23 cellular contexts compared by ENCODE assay signal in the genomic region with DNA sequence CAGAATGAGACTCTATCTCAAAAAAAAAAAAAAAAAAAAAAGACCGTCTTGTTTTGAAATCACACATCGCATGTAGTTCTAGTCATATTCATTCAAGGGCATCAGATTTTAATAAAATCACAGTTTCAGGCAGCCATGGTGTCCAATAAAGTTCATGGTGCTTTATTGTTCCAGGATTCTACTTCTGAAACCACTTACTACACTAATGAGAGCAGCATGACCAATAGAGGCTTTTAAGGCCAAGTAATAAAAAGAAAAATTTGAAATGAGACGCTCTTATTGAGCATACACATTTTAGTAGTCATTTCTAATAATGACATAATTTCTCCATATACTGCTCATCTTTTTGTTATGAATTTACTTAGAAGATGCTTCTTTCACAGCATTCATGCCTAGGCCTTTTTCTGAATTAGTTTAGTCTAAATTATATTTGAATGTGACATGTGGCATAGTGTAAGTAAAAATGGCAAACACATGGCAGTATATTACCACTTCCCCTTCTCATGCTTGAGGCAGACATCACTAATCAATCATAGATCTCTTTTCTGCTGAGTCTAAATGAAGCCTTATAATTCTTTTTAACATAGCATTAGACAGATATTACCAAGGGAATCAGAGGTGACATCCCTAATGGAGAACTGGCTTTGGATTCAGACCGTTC. TPM values are rescaled to one million over a fixed set of nuclear protein-coding genes. Genes with fewer than 3 reads are reported as not detected.
A peak's percentile ranks its signal among the peaks of the same experiment; 100 is the strongest.
DNase-seq lines count a peak whose midpoint lies in the region; ATAC-seq, FAIRE-seq and TF ChIP-seq lines count a peak whose summit lies in the region.
"Had no signal": no experiment of that assay in that cellular context is flagged by ENCODE, and none has a peak within 500 bp of the region (broad histone marks: within the 10 kb centered on the region; RNA-seq: fewer than 3 reads in every experiment).

No MANE protein-coding gene starts in this region.

- H3K36me3 ChIP-seq in DOHH2 (ENCODE audit: control insufficient read depth, low read length) (no peaks in the 10 kb centered on the region), GM12878 (ENCODE audit: control insufficient read depth in 2 of 2, insufficient read depth in 2 of 2, low read length in 1 of 2) (no peaks in the 10 kb centered on the region)
- H3K36me3 ChIP-seq: BE2C, Peyer's patch had no signal

- CTCF ChIA-PET in GM12878 (lab: Yijun Ruan, JAX), result interaction anchor here (1.8 kb wide), 1 partner anchor 64 kb away, joined by 4 read pairs; no protein-coding TSS in a partner anchor

- no peak overlapping the region for H3K4me3 Mint-ChIP-seq in stimulated activated effector memory CD8-positive, alpha-beta T cell treated with anti-CD3 and anti-CD28 coated beads, Interleukin-12 subunit alpha, Interleukin-12 subunit beta, amount 100 ng/mL, for 72 hours
- H3K4me3 Mint-ChIP-seq in HFFc6, result no peak overlapping the region
- H3K4me3 Mint-ChIP-seq: CD4-positive, alpha-beta memory T cell; T-cell had no signal

- no peaks in the 10 kb centered on the region for H3K9me3 Mint-ChIP-seq in stimulated activated effector memory CD8-positive, alpha-beta T cell treated with anti-CD3 and anti-CD28 coated beads, Interleukin-12 subunit alpha, Interleukin-12 subunit beta, amount 100 ng/mL, for 72 hours
- no peaks in the 10 kb centered on the region for H3K9me3 Mint-ChIP-seq in HFFc6
- H3K9me3 Mint-ChIP-seq: T-cell had no signal

- TF ChIP-seq CTCF in DOHH2 (IDR thresholded peaks at IDR 0.05; ENCODE audit: low read depth, low read length, poor library complexity, severe bottlenecking), result no peak
- TF ChIP-seq CTCF in GM12878 (IDR thresholded peaks at IDR 0.05 in 2 of 3, conservative IDR thresholded peaks at IDR 0.05 in 1 of 3; ENCODE audit: control insufficient read depth in 2 of 3, extremely low read depth in 1 of 3, insufficient read depth in 1 of 3, low read depth in 3 of 3, low read length in 3 of 3), result no peak
- TF ChIP-seq CTCF in HFFc6 (IDR thresholded peaks at IDR 0.05), result no peak

- no TSS peak for BruUV-seq in GM12878 (replicated peaks; lab: Mats Ljungman, UMichigan)

- no peak for TF ChIP-seq POLR2A in GM12878 (IDR thresholded peaks at IDR 0.05; ENCODE audit: low read depth, low read length)

- no peak for TF ChIP-seq EP300 in GM12878 (IDR thresholded peaks at IDR 0.05; ENCODE audit: borderline replicate concordance in 1 of 2, control insufficient read depth in 1 of 2, low read depth in 2 of 2, low read length in 2 of 2)

- peak; percentile 46; the same call in 2 of the 3 replicates for ATAC-seq in GM12878
- peak; percentile 84 for ATAC-seq in stimulated activated effector memory CD8-positive, alpha-beta T cell treated with anti-CD3 and anti-CD28 coated beads, Interleukin-12 subunit alpha, Interleukin-12 subunit beta, amount 100 ng/mL, for 72 hours
- ATAC-seq: T-cell had no signal

- no peaks in the 10 kb centered on the region for H3K4me1 Mint-ChIP-seq in stimulated activated effector memory CD8-positive, alpha-beta T cell treated with anti-CD3 and anti-CD28 coated beads, Interleukin-12 subunit alpha, Interleukin-12 subunit beta, amount 100 ng/mL, for 72 hours
- H3K4me1 Mint-ChIP-seq in HFFc6 (ENCODE audit: low read depth), result peaks cover 34% of the 10 kb centered on the region

- no peaks in the 10 kb centered on the region for H3K9me3 ChIP-seq in DOHH2 (ENCODE audit: control insufficient read depth, insufficient read depth, low read length)
- H3K9me3 ChIP-seq in GM12878 (replicated peaks; ENCODE audit: control insufficient read depth, insufficient read depth, low read length), result no peaks in the 10 kb centered on the region
- H3K9me3 ChIP-seq: BE2C, Peyer's patch had no signal

- H3K27me3 ChIP-seq in DOHH2 (ENCODE audit: control insufficient read depth, low read length), result no peaks in the 10 kb centered on the region
- H3K27me3 ChIP-seq in GM12878 (replicated peaks in 1 of 2; ENCODE audit: control insufficient read depth in 2 of 2, insufficient read depth in 2 of 2, low read length in 1 of 2), result no peaks in the 10 kb centered on the region
- H3K27me3 ChIP-seq: BE2C, Peyer's patch had no signal

- H3K36me3 Mint-ChIP-seq in stimulated activated effector memory CD8-positive, alpha-beta T cell treated with anti-CD3 and anti-CD28 coated beads, Interleukin-12 subunit alpha, Interleukin-12 subunit beta, amount 100 ng/mL, for 72 hours, result no peaks in the 10 kb centered on the region
- no peaks in the 10 kb centered on the region for H3K36me3 Mint-ChIP-seq in HFFc6 (ENCODE audit: low read depth)
- H3K36me3 Mint-ChIP-seq: CD4-positive, alpha-beta memory T cell; T-cell had no signal

- H3K27me3 Mint-ChIP-seq in HFFc6 (ENCODE audit: insufficient read depth), result no peaks in the 10 kb centered on the region

- no peak for FAIRE-seq in GM12878 (lab: Jason Lieb, UNC)
- FAIRE-seq: G401.6, GM12892, H1 had no signal

- POLR2A ChIA-PET in GM12878 (lab: Charles Lee), result interaction anchor here (0.6 to 0.7 kb wide), 2 partner anchors 190 to 705 kb away, joined by 3 to 7 read pairs; no protein-coding TSS in a partner anchor

- TF ChIP-seq RAD21 in GM12878 (IDR thresholded peaks at IDR 0.05; ENCODE audit: insufficient read depth, low read depth, low read length), result no peak

- H3K4me3 ChIP-seq in DOHH2 (ENCODE audit: low read length) (no peak overlapping the region), GM12878 (no peak overlapping the region)
- H3K4me3 ChIP-seq: Peyer's patch, SK-N-MC had no signal

- no peaks in the 10 kb centered on the region for H3K9me2 ChIP-seq in DOHH2 (replicated peaks; ENCODE audit: control insufficient read depth, low read length)

- H3K79me2 ChIP-seq in DOHH2 (ENCODE audit: control insufficient read depth, low read length), result no peaks in the 10 kb centered on the region
- no peaks in the 10 kb centered on the region for H3K79me2 ChIP-seq in GM12878 (ENCODE audit: control insufficient read depth, insufficient read depth, low read length)

- WGBS in GM12878 (ENCODE audit: insufficient coverage, insufficient replicate concordance, low lambda C conversion rate, missing lambda C conversion rate), result 14% methylated on average over 4 of the region's 4 CpGs

- SMC1A ChIA-PET in GM12878 (lab: Charles Lee; ENCODE audit: uncharacterized antibody, unreplicated experiment), result interaction anchor here (1.1 kb wide), 1 partner anchor 17 kb away, joined by 4 read pairs; no protein-coding TSS in a partner anchor

- H3K4me2 ChIP-seq in DOHH2 (ENCODE audit: low read length), result peak overlapping the region; percentile 17; the same call in 1 of the 2 replicates
- H3K4me2 ChIP-seq in GM12878 (ENCODE audit: control insufficient read depth, insufficient read depth), result no peak overlapping the region

- H2AFZ ChIP-seq in GM12878 (ENCODE audit: control insufficient read depth, low read depth, low read length), result no peak overlapping the region; the same call in 1 of the 2 replicates

- RAD21 ChIA-PET in GM12878 (lab: Charles Lee; ENCODE audit: unreplicated experiment), result interaction anchor here (0.7 kb wide), 1 partner anchor 32 kb away, joined by 3 read pairs; no protein-coding TSS in a partner anchor

- H3K4me1 ChIP-seq in DOHH2 (ENCODE audit: control insufficient read depth, low read length) (no peaks in the 10 kb centered on the region), GM12878 (ENCODE audit: control insufficient read depth, insufficient read depth, low read length) (no peaks in the 10 kb centered on the region)
- H3K4me1 ChIP-seq: BE2C, Peyer's patch had no signal

- intact Hi-C loops in GM12878 (cut with micrococcal nuclease; ENCODE audit: unreplicated experiment), result no loop called here

- DNase-seq in NAMALWA (ENCODE audit: low spot score) (peak; percentile 18), GM12878 (ENCODE audit: low read depth, low spot score) (no peak), NCI-H2171 treated with DMSO at 0.1 percent for 48 hours (lab: John Stamatoyannopoulos, UW) (no peak), NCI-H1092 (lab: John Stamatoyannopoulos, UW) (no peak), HFFc6 (no peak)
- DNase-seq in stimulated activated effector memory CD8-positive, alpha-beta T cell treated with anti-CD3 and anti-CD28 coated beads, Interleukin-12 subunit alpha, Interleukin-12 subunit beta, amount 100 ng/mL, for 72 hours (ENCODE audit: low spot score in 2 of 2), result no peak
- DNase-seq: BE2C; CD4-positive, alpha-beta memory T cell; DMS79 treated with DMSO at 0.1 percent for 48 hours; KG1; NCI-H187; NCI-H446 treated with DMSO at 0.1 percent for 48 hours; NCI-H82; Peyer's patch; Right ventricle myocardium superior; T-cell had no signal

- no peak overlapping the region for H3K27ac ChIP-seq in DOHH2 (ENCODE audit: low read depth, low read length)
- no peak overlapping the region for H3K27ac ChIP-seq in GM12878 (ENCODE audit: control insufficient read depth, insufficient read depth)
- H3K27ac ChIP-seq: Peyer's patch, SK-N-MC had no signal

- no peak overlapping the region for H3K9ac ChIP-seq in GM12878 (ENCODE audit: control insufficient read depth, insufficient read depth, low read length)

- no peak overlapping the region for H3K27ac Mint-ChIP-seq in stimulated activated effector memory CD8-positive, alpha-beta T cell treated with anti-CD3 and anti-CD28 coated beads, Interleukin-12 subunit alpha, Interleukin-12 subunit beta, amount 100 ng/mL, for 72 hours
- no peak overlapping the region for H3K27ac Mint-ChIP-seq in HFFc6
- H3K27ac Mint-ChIP-seq: CD4-positive, alpha-beta memory T cell; T-cell had no signal

- H4K20me1 ChIP-seq in DOHH2 (ENCODE audit: control insufficient read depth, insufficient read depth, low read depth, low read length), result no peaks in the 10 kb centered on the region
- H4K20me1 ChIP-seq in GM12878 (ENCODE audit: control insufficient read depth, insufficient read depth), result no peaks in the 10 kb centered on the region

- in situ Hi-C loops in GM12878 (cut with MboI), result no loop called here

- H3F3A ChIP-seq in DOHH2 (ENCODE audit: control insufficient read depth, insufficient read depth), result no peaks in the 10 kb centered on the region

RNA-seq across cellular contexts. Expression of gene NTMT2, which starts 18.5 kb away (rescaled TPM):
- not detected in 2 replicates for total RNA-seq in GM12878 (2013; cell fraction: nucleolus; rRNA removed)
- total RNA-seq in GM12878 (2014; rRNA removed), result not detected in 2 replicates
- not detected in 2 replicates for total RNA-seq in GM12878 (2014; rRNA removed; fragmentation: Illumina TruSeq; extraction: Trizol)
- total RNA-seq in GM12878 (2021), result not detected in 2 replicates
- polyA plus RNA-seq in GM12878 (2011; ENCODE audit: low read depth), result not detected
- polyA plus RNA-seq in GM12878 (2011; rRNA removed), result not detected in 2 replicates
- polyA plus RNA-seq in GM12878 (2011; cell fraction: cytosol; rRNA removed), result not detected in 2 replicates
- polyA plus RNA-seq in GM12878 (2011; cell fraction: nucleus; rRNA removed), result not detected in 2 replicates
- polyA plus RNA-seq in GM12878 (2012), result not detected in 2 replicates
- not detected in 2 replicates for polyA plus RNA-seq in GM12878 (2014; fragmentation: Illumina TruSeq; extraction: Trizol)
- not detected for polyA plus RNA-seq in GM12878 (2014; fragmentation: Nextera tagmentation; extraction: Ambion mirVana)
- not detected in 2 replicates for polyA plus RNA-seq in GM12878 (2014; rRNA removed)
- not detected for polyA plus RNA-seq in GM12878 (2016; fragmentation: Nextera tagmentation; extraction: Ambion mirVana)
- polyA minus RNA-seq in GM12878 (2011; rRNA and poly(A)+ RNA removed), result not detected in 2 replicates
- polyA minus RNA-seq in GM12878 (2011; cell fraction: cytosol; rRNA and poly(A)+ RNA removed), result not detected in 2 replicates
- polyA minus RNA-seq in GM12878 (2011; cell fraction: nucleus; rRNA and poly(A)+ RNA removed), result not detected in 2 replicates
- total RNA-seq in HFFc6 (2021; fragmentation: NEBNext Ultra II Directional; extraction: Animal tissue kit (Norgen Biotek cat#: 25700)), result not detected
- total RNA-seq: CD4-positive, alpha-beta memory T cell; H1; M059J; Peyer's patch; T-cell had no signal
- polyA plus RNA-seq: AG04450; CD4-positive, alpha-beta memory T cell had no signal
